ENCODE assay signal across 10 cellular contexts in the genomic region with DNA sequence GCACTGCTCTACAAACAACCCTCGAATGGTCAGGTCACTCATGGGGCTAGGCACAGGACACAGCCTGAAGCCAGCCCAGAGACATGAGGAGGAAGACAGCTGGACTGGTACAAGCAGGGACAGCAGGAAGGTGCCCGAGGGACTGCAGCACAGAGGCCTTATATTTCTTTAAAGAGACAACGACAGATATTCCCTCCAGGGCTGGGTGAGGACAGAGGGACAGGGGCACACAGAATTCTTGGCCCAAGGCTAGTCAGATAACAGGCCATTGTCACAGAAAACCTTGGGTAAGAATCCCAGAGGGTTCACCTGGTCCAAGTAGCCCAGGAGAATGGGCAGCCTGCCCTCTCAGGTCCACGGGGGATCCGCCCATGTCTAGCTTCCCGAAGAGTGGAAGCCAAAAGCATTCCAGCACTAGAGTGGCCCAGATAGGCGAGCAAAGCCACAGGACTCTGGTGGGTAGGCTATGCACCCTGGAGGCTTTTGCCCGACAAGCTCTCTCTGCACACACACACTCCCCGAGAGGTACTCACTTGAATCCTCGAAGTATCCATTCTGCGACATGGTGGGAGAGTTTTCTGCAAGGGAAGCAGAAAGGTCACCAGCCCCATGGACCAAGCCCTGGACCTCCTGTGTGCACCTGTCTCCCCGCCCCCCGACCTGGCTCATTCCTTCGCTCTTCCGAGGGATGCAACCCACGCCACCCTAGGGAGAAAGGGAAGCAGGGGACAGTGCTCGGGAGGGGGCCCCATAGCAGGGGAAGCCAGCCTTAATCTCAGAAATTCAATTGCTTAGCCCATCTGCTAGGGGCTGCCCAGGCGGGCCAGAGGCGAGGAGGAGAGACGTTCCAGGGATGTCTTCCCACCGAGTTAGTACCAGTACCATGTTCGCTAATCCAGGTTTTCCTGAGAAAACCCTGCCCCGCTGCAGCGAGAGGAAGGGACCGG. TPM values are rescaled to one million over a fixed set of nuclear protein-coding genes. Genes with fewer than 3 reads are reported as not detected.
DNase-seq lines count a peak whose midpoint lies in the region; ATAC-seq and TF ChIP-seq lines count a peak whose summit lies in the region.
"Had no signal": no experiment of that assay in that cellular context is flagged by ENCODE, and none has a peak within 500 bp of the region (broad histone marks: within the 10 kb centered on the region; RNA-seq: fewer than 3 reads in every experiment).

No MANE protein-coding gene starts in this region.

- no peak for ATAC-seq in activated naive CD4-positive, alpha-beta T cell treated with anti-CD3 and anti-CD28 coated beads, Interleukin-2, amount 50 U/mL, for 72 hours
- ATAC-seq in activated B cell treated with CpG ODN at 0.5 μM for 24 hours (ENCODE audit: low read depth): no peak

- H3K27ac Mint-ChIP-seq in activated naive CD4-positive, alpha-beta T cell treated with anti-CD3 and anti-CD28 coated beads, Interleukin-2, amount 50 U/mL, for 24 hours: no peak overlapping the region
- no peak overlapping the region for H3K27ac Mint-ChIP-seq in activated naive CD4-positive, alpha-beta T cell treated with anti-CD3 and anti-CD28 coated beads, Interleukin-2, amount 50 U/mL, for 72 hours
- no peak overlapping the region for H3K27ac Mint-ChIP-seq in activated B cell treated with CpG ODN at 0.5 μM for 24 hours

- CTCF ChIA-PET in activated B cell treated with CpG ODN at 0.5 μM for 24 hours (lab: Charles Lee): no interaction called here

- no peaks in the 10 kb centered on the region for H3K9me3 ChIP-seq in testis

- intact Hi-C loops in activated B cell treated with CpG ODN at 0.5 μM for 24 hours (cut with micrococcal nuclease): loop anchor here (5.0 kb wide), 1 partner anchor 170 kb away; a partner anchor contains a TSS
- intact Hi-C loops in testis (cut with DNase I; ENCODE audit: low total_unique reads): no loop called here

- TF ChIP-seq CTCF in activated B cell treated with CpG ODN at 0.5 μM for 24 hours (IDR thresholded peaks at IDR 0.05) (no peak), testis (IDR thresholded peaks at IDR 0.05) (no peak)

- peaks cover 11% of the 10 kb centered on the region for H3K4me1 ChIP-seq in testis

- WGBS in testis, 2 donors: 50 to 57% methylated on average over 25 of the region's 25 CpGs

- H3K4me3 ChIP-seq in iPS-11a (ENCODE audit: low read depth, low read length) (peak overlapping the region; percentile 87), testis (peak overlapping the region; percentile 66 to 67)

- peaks cover 32% of the 10 kb centered on the region for H3K27me3 Mint-ChIP-seq in activated naive CD4-positive, alpha-beta T cell treated with anti-CD3 and anti-CD28 coated beads, Interleukin-2, amount 50 U/mL, for 24 hours
- peaks cover 44% of the 10 kb centered on the region for H3K27me3 Mint-ChIP-seq in activated B cell treated with CpG ODN at 0.5 μM for 24 hours

- no peaks in the 10 kb centered on the region for H3K9me3 Mint-ChIP-seq in activated naive CD4-positive, alpha-beta T cell treated with anti-CD3 and anti-CD28 coated beads, Interleukin-2, amount 50 U/mL, for 24 hours
- H3K9me3 Mint-ChIP-seq in activated naive CD4-positive, alpha-beta T cell treated with anti-CD3 and anti-CD28 coated beads, Interleukin-2, amount 50 U/mL, for 72 hours: no peaks in the 10 kb centered on the region
- no peaks in the 10 kb centered on the region for H3K9me3 Mint-ChIP-seq in activated B cell treated with CpG ODN at 0.5 μM for 24 hours

- H3K36me3 ChIP-seq in testis (ENCODE audit: low read depth, missing control alignments): no peaks in the 10 kb centered on the region

- no peak for TF ChIP-seq POLR2A in testis (IDR thresholded peaks at IDR 0.05)

- peaks cover 12% of the 10 kb centered on the region for H3K4me1 Mint-ChIP-seq in activated naive CD4-positive, alpha-beta T cell treated with anti-CD3 and anti-CD28 coated beads, Interleukin-2, amount 50 U/mL, for 24 hours
- peaks cover 7% of the 10 kb centered on the region for H3K4me1 Mint-ChIP-seq in activated B cell treated with CpG ODN at 0.5 μM for 24 hours

- H3K27ac ChIP-seq in testis: no peak overlapping the region

- no peak for DNase-seq in activated naive CD4-positive, alpha-beta T cell treated with anti-CD3 and anti-CD28 coated beads, Interleukin-2, amount 50 U/mL, for 72 hours (ENCODE audit: low spot score in 2 of 2)
- DNase-seq in activated B cell treated with CpG ODN at 0.5 μM for 24 hours (no peak), testis (no peak), NCI-H1105 (lab: John Stamatoyannopoulos, UW) (no peak), GDM1 (lab: John Stamatoyannopoulos, UW) (no peak)
- DNase-seq in activated CD8-positive, alpha-beta memory T cell treated with anti-CD3 and anti-CD28 coated beads, Interleukin-2, amount 50 U/mL, for 48 hours: no peak
- DNase-seq: C1 segment of cervical spinal cord, MM.1S had no signal

- POLR2A ChIA-PET in activated B cell treated with CpG ODN at 0.5 μM for 24 hours (lab: Charles Lee): no interaction called here

- H3K27me3 ChIP-seq in testis: no peaks in the 10 kb centered on the region

- H3K4me3 Mint-ChIP-seq in activated naive CD4-positive, alpha-beta T cell treated with anti-CD3 and anti-CD28 coated beads, Interleukin-2, amount 50 U/mL, for 24 hours: peak overlapping the region; percentile 11
- peak overlapping the region; percentile 86 for H3K4me3 Mint-ChIP-seq in activated B cell treated with CpG ODN at 0.5 μM for 24 hours

- H3K36me3 Mint-ChIP-seq in activated naive CD4-positive, alpha-beta T cell treated with anti-CD3 and anti-CD28 coated beads, Interleukin-2, amount 50 U/mL, for 24 hours: no peaks in the 10 kb centered on the region
- H3K36me3 Mint-ChIP-seq in activated naive CD4-positive, alpha-beta T cell treated with anti-CD3 and anti-CD28 coated beads, Interleukin-2, amount 50 U/mL, for 72 hours: peaks cover 0 to 7% of the 10 kb centered on the region in 2 donors
- peaks cover 1% of the 10 kb centered on the region for H3K36me3 Mint-ChIP-seq in activated B cell treated with CpG ODN at 0.5 μM for 24 hours (ENCODE audit: low read depth)

RNA-seq across cellular contexts. Expression of a gene that starts 1.7 kb away (rescaled TPM):
- 1 to 10 TPM in 1 of 2 donors, under 1 TPM in 1; 0.14 to 1.1 TPM for total RNA-seq in activated naive CD4-positive, alpha-beta T cell treated with anti-CD3 and anti-CD28 coated beads, Interleukin-2, amount 50 U/mL, for 72 hours
- 0.58 and 0.88 TPM in 2 replicates for total RNA-seq in activated B cell treated with CpG ODN at 0.5 μM for 24 hours
- 10 to 100 TPM in 1 of 2 donors, 1 to 10 TPM in 1; 9.2 to 10.7 TPM for total RNA-seq in testis
- 10.7 TPM for polyA plus RNA-seq in testis (ENCODE audit: insufficient read depth, low read depth, low replicate concordance)

RNA-seq across cellular contexts. Expression of a gene that starts 28.0 kb away (rescaled TPM):
- total RNA-seq in activated naive CD4-positive, alpha-beta T cell treated with anti-CD3 and anti-CD28 coated beads, Interleukin-2, amount 50 U/mL, for 72 hours: 10 to 100 TPM; 29.9 to 77.4 TPM
- total RNA-seq in activated B cell treated with CpG ODN at 0.5 μM for 24 hours (82.1 and 84.8 TPM in 2 replicates), testis (10 to 100 TPM; 42.2 to 49.8 TPM)
- 36.4 TPM for polyA plus RNA-seq in testis (ENCODE audit: insufficient read depth, low read depth, low replicate concordance)

RNA-seq across cellular contexts. Expression of a gene that starts 32.8 kb away (rescaled TPM):
- total RNA-seq in activated naive CD4-positive, alpha-beta T cell treated with anti-CD3 and anti-CD28 coated beads, Interleukin-2, amount 50 U/mL, for 72 hours: 100 to 1,000 TPM in 1 of 2 donors, 10 to 100 TPM in 1; 66.4 to 128 TPM
- total RNA-seq in activated B cell treated with CpG ODN at 0.5 μM for 24 hours (37.1 and 46.1 TPM in 2 replicates), testis (10 to 100 TPM; 78.9 to 93.8 TPM)
- polyA plus RNA-seq in testis (ENCODE audit: insufficient read depth, low read depth, low replicate concordance): 57.2 TPM
